27 cellular contexts compared by ENCODE assay signal in the genomic region with DNA sequence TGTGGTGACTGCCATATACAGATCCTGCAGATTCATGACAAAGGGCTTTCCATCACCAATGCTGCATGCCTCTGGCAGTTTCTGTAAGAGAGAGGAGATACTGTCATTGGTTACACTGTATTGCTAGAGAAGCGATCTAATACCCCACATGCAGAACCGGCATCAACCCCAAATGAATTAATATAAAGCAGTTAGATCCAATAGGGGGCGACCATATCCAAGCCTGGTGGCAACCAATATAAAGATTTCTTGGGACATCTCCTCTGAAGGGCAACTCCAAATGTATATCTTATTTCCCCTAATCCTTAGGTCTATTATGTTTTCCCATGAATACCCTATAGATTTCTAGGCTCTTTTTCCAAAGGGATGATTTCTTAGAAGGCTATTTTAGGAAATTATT. TPM values are rescaled to one million over a fixed set of nuclear protein-coding genes. Genes with fewer than 3 reads are reported as not detected.
DNase-seq lines count a peak whose midpoint lies in the region; ATAC-seq and TF ChIP-seq lines count a peak whose summit lies in the region.
"Had no signal": no experiment of that assay in that cellular context is flagged by ENCODE, and none has a peak within 500 bp of the region (broad histone marks: within the 10 kb centered on the region; RNA-seq: fewer than 3 reads in every experiment).

No MANE protein-coding gene starts in this region.

- ATAC-seq in right lobe of liver (no peak), HG02885 (IDR thresholded peaks at IDR 0.05; ENCODE audit: poor library complexity, unreplicated experiment) (no peak), GM18511 (IDR thresholded peaks at IDR 0.05; ENCODE audit: unreplicated experiment) (no peak)
- no peak for ATAC-seq in activated CD8-positive, alpha-beta T cell treated with anti-CD3 and anti-CD28 coated beads for 36 hours
- ATAC-seq: activated CD8-positive, alpha-beta memory T cell treated with anti-CD3 and anti-CD28 coated beads, Interleukin-2, amount 10 ng/mL, durations not matched to agents 7 days and 5 days; activated T-helper 17 cell treated with anti-CD3 and anti-CD28 coated beads, Interleukin-2, amount 50 U/mL, for 72 hours; esophagus mucosa had no signal

- no peak overlapping the region for H3K27ac ChIP-seq in GM23248
- H3K27ac ChIP-seq in brain microvascular endothelial cell: no peak overlapping the region
- H3K27ac ChIP-seq in right lobe of liver: no peak overlapping the region
- H3K27ac ChIP-seq: adrenal gland, cardiac muscle cell, sigmoid colon, suprapubic skin, vagina had no signal

- intact Hi-C loops in right lobe of liver (cut with DNase I): no loop called here
- intact Hi-C loops in activated CD8-positive, alpha-beta T cell treated with anti-CD3 and anti-CD28 coated beads for 36 hours (cut with micrococcal nuclease): no loop called here
- intact Hi-C loops in Caco-2 (cut with micrococcal nuclease; ENCODE audit: unreplicated experiment): no loop called here

- H2AFZ ChIP-seq in GM23248: no peak overlapping the region

- WGBS in GM23248 (ENCODE audit: low coverage in 1 of 2, low lambda C conversion rate in 2 of 2, missing lambda C conversion rate in 2 of 2), 2 experiments: 79 to 92% methylated on average over 3 of the region's 3 CpGs
- 75% methylated on average over 2 of the region's 3 CpGs for WGBS in right lobe of liver (ENCODE audit: insufficient coverage, low coverage, low lambda C conversion rate, missing lambda C conversion rate)

- no peak overlapping the region for H3K4me3 ChIP-seq in BE2C (ENCODE audit: low read depth, low read length)
- no peak overlapping the region for H3K4me3 ChIP-seq in GM23248
- no peak overlapping the region for H3K4me3 ChIP-seq in brain microvascular endothelial cell (ENCODE audit: low read depth, low read length)
- H3K4me3 ChIP-seq in right lobe of liver: no peak overlapping the region
- H3K4me3 ChIP-seq in Caco-2 (ENCODE audit: low read depth, low read length): no peak overlapping the region
- H3K4me3 ChIP-seq: adrenal gland, cardiac muscle cell, sigmoid colon, suprapubic skin, vagina had no signal

- peaks cover 6% of the 10 kb centered on the region for H3K36me3 ChIP-seq in BE2C
- no peaks in the 10 kb centered on the region; the same call in 1 of the 2 replicates for H3K36me3 ChIP-seq in GM23248 (ENCODE audit: low read depth)
- H3K36me3 ChIP-seq in brain microvascular endothelial cell (replicated peaks): peaks cover 3% of the 10 kb centered on the region
- H3K36me3 ChIP-seq in right lobe of liver: peaks cover 0 to 26% (median 0%) of the 10 kb centered on the region in 4 donors
- H3K36me3 ChIP-seq in Caco-2 (ENCODE audit: control insufficient read depth, insufficient read depth, low read length): peaks cover 4% of the 10 kb centered on the region; the same call in 1 of the 2 replicates

- in situ Hi-C loops in GM23248 (cut with MboI): no loop called here
- in situ Hi-C loops in brain microvascular endothelial cell (cut with HindIII; ENCODE audit: low pct_ligation_motif_present, low sequenced_read_pairs): no loop called here

- H3K36me3 Mint-ChIP-seq in activated CD8-positive, alpha-beta T cell treated with anti-CD3 and anti-CD28 coated beads for 36 hours (ENCODE audit: low read depth): peaks cover 20% of the 10 kb centered on the region
- no peaks in the 10 kb centered on the region for H3K36me3 Mint-ChIP-seq in Caco-2 (ENCODE audit: insufficient read depth, unreplicated experiment)

- no TSS peak for BruUV-seq in Caco-2 (replicated peaks; lab: Mats Ljungman, UMichigan)

- H3K79me2 ChIP-seq in GM23248 (ENCODE audit: insufficient read depth): no peaks in the 10 kb centered on the region

- no peaks in the 10 kb centered on the region for H3F3A ChIP-seq in GM23248 (ENCODE audit: insufficient read depth)

- no peaks in the 10 kb centered on the region for H3K27me3 Mint-ChIP-seq in activated CD8-positive, alpha-beta T cell treated with anti-CD3 and anti-CD28 coated beads for 36 hours
- no peaks in the 10 kb centered on the region for H3K27me3 Mint-ChIP-seq in Caco-2 (ENCODE audit: insufficient read depth, unreplicated experiment)
- H3K27me3 Mint-ChIP-seq: activated CD8-positive, alpha-beta memory T cell treated with anti-CD3 and anti-CD28 coated beads, Interleukin-2, amount 10 ng/mL, durations not matched to agents 7 days and 5 days; activated T-helper 17 cell treated with anti-CD3 and anti-CD28 coated beads, Interleukin-2, amount 50 U/mL, for 72 hours; CD4-positive, alpha-beta memory T cell; memory B cell had no signal

- no peaks in the 10 kb centered on the region for H3K4me1 Mint-ChIP-seq in activated CD8-positive, alpha-beta T cell treated with anti-CD3 and anti-CD28 coated beads for 36 hours (ENCODE audit: low read depth)
- peaks cover 35% of the 10 kb centered on the region for H3K4me1 Mint-ChIP-seq in Caco-2 (ENCODE audit: low read depth, unreplicated experiment)
- H3K4me1 Mint-ChIP-seq: activated CD8-positive, alpha-beta memory T cell treated with anti-CD3 and anti-CD28 coated beads, Interleukin-2, amount 10 ng/mL, durations not matched to agents 7 days and 5 days; activated T-helper 17 cell treated with anti-CD3 and anti-CD28 coated beads, Interleukin-2, amount 50 U/mL, for 72 hours; CD4-positive, alpha-beta memory T cell; nephron had no signal

- H3K4me1 ChIP-seq in BE2C (no peaks in the 10 kb centered on the region), GM23248 (ENCODE audit: insufficient read depth) (peaks cover 8% of the 10 kb centered on the region; the same call in 1 of the 2 replicates), right lobe of liver (peaks cover 0 to 21% (median 0%) of the 10 kb centered on the region in 4 donors), Caco-2 (peaks cover 27% of the 10 kb centered on the region)
- H3K4me1 ChIP-seq: adrenal gland, sigmoid colon, suprapubic skin had no signal

- POLR2A ChIA-PET in activated CD8-positive, alpha-beta T cell treated with anti-CD3 and anti-CD28 coated beads for 36 hours (lab: Charles Lee): no interaction called here
- POLR2A ChIA-PET in Caco-2 (lab: Charles Lee): no interaction called here

- TF ChIP-seq POLR2A in right lobe of liver (IDR thresholded peaks at IDR 0.05): no peak

- no peaks in the 10 kb centered on the region for H3K9me2 ChIP-seq in GM23248 (ENCODE audit: insufficient read depth)

- DNase-seq in BE2C (no peak), GM23248 (peak; percentile 17), brain microvascular endothelial cell (no peak), right lobe of liver (no peak), Caco-2 (no peak)
- no peak for DNase-seq in activated CD8-positive, alpha-beta T cell treated with anti-CD3 and anti-CD28 coated beads for 36 hours
- DNase-seq: activated CD4-positive, alpha-beta T cell treated with anti-CD3 and anti-CD28 coated beads for 4 hours; activated CD8-positive, alpha-beta memory T cell treated with anti-CD3 and anti-CD28 coated beads, Interleukin-2, amount 10 ng/mL, durations not matched to agents 7 days and 5 days; adrenal gland; CD4-positive, alpha-beta memory T cell; DND-41; effector CD4-positive, alpha-beta T cell; NCI-H1694 treated with DMSO at 0.1 percent for 48 hours; NCI-H748 treated with DMSO at 0.1 percent for 48 hours; SIG-M5; sigmoid colon; T-helper 1 cell had no signal

- CTCF ChIA-PET in activated CD8-positive, alpha-beta T cell treated with anti-CD3 and anti-CD28 coated beads for 36 hours (lab: Charles Lee): interaction anchor here (0.8 to 1.3 kb wide), 5 partner anchors 10 to 76 kb away, joined by 3 to 5 read pairs (median 3); no protein-coding TSS in a partner anchor
- CTCF ChIA-PET in Caco-2 (lab: Charles Lee): interaction anchor here (0.6 kb wide), 1 partner anchor 42 kb away, joined by 4 read pairs; no protein-coding TSS in a partner anchor

- H3K27me3 ChIP-seq in BE2C (no peaks in the 10 kb centered on the region), GM23248 (replicated peaks; ENCODE audit: insufficient read depth) (no peaks in the 10 kb centered on the region; the same call in 1 of the 2 replicates), brain microvascular endothelial cell (replicated peaks) (no peaks in the 10 kb centered on the region), right lobe of liver (no peaks in the 10 kb centered on the region), Caco-2 (replicated peaks; ENCODE audit: control insufficient read depth, insufficient read depth, low read length) (no peaks in the 10 kb centered on the region)
- H3K27me3 ChIP-seq: adrenal gland, cardiac muscle cell, sigmoid colon, suprapubic skin, vagina had no signal

- H3K4me3 Mint-ChIP-seq in activated CD8-positive, alpha-beta T cell treated with anti-CD3 and anti-CD28 coated beads for 36 hours: no peak overlapping the region
- no peak overlapping the region for H3K4me3 Mint-ChIP-seq in Caco-2 (ENCODE audit: unreplicated experiment)
- H3K4me3 Mint-ChIP-seq: activated CD8-positive, alpha-beta memory T cell treated with anti-CD3 and anti-CD28 coated beads, Interleukin-2, amount 10 ng/mL, durations not matched to agents 7 days and 5 days; activated T-helper 17 cell treated with anti-CD3 and anti-CD28 coated beads, Interleukin-2, amount 50 U/mL, for 72 hours; CD4-positive, alpha-beta memory T cell; memory B cell; nephron had no signal

- H3K9ac ChIP-seq in GM23248: no peak overlapping the region

- no peak overlapping the region for H3K4me2 ChIP-seq in GM23248 (ENCODE audit: unreplicated experiment)

- H4K20me1 ChIP-seq in GM23248 (ENCODE audit: insufficient read depth): 0 out of 2 replicates have a peak, but pooled peaks cover 5% of the 10 kb centered on the region

- H3K9me3 Mint-ChIP-seq in activated CD8-positive, alpha-beta T cell treated with anti-CD3 and anti-CD28 coated beads for 36 hours: no peaks in the 10 kb centered on the region
- H3K9me3 Mint-ChIP-seq in Caco-2 (ENCODE audit: unreplicated experiment): no peaks in the 10 kb centered on the region
- H3K9me3 Mint-ChIP-seq: activated T-helper 17 cell treated with anti-CD3 and anti-CD28 coated beads, Interleukin-2, amount 50 U/mL, for 72 hours; CD4-positive, alpha-beta memory T cell; memory B cell; nephron had no signal

- TF ChIP-seq CTCF in BE2C (IDR thresholded peaks at IDR 0.05; ENCODE audit: low read depth, low read length) (peak; percentile 16; the same call in 1 of the 2 replicates), brain microvascular endothelial cell (IDR thresholded peaks at IDR 0.05; ENCODE audit: low read depth, low read length, missing control alignments) (peak; percentile 39), right lobe of liver (IDR thresholded peaks at IDR 0.05) (peak in 3 of 4 donors; percentile 8 to 20 (median 13)), Caco-2 (IDR thresholded peaks at IDR 0.05; ENCODE audit: insufficient read depth in 1 of 2, low read depth in 1 of 2, low read length in 1 of 2, severe bottlenecking in 1 of 2, unreplicated experiment in 1 of 2) (no peak)
- no peak for TF ChIP-seq CTCF in activated CD8-positive, alpha-beta T cell treated with anti-CD3 and anti-CD28 coated beads for 36 hours (IDR thresholded peaks at IDR 0.05)

- no peak overlapping the region for H3K27ac Mint-ChIP-seq in activated CD8-positive, alpha-beta T cell treated with anti-CD3 and anti-CD28 coated beads for 36 hours
- H3K27ac Mint-ChIP-seq in Caco-2 (ENCODE audit: unreplicated experiment): no peak overlapping the region
- H3K27ac Mint-ChIP-seq: activated CD8-positive, alpha-beta memory T cell treated with anti-CD3 and anti-CD28 coated beads, Interleukin-2, amount 10 ng/mL, durations not matched to agents 7 days and 5 days; activated T-helper 17 cell treated with anti-CD3 and anti-CD28 coated beads, Interleukin-2, amount 50 U/mL, for 72 hours; CD4-positive, alpha-beta memory T cell; memory B cell; nephron had no signal

- no peaks in the 10 kb centered on the region for H3K9me3 ChIP-seq in BE2C
- no peaks in the 10 kb centered on the region for H3K9me3 ChIP-seq in GM23248 (ENCODE audit: low read depth)
- H3K9me3 ChIP-seq in right lobe of liver: no peaks in the 10 kb centered on the region
- H3K9me3 ChIP-seq in Caco-2: no peaks in the 10 kb centered on the region
- H3K9me3 ChIP-seq: adrenal gland, sigmoid colon, suprapubic skin, vagina had no signal

RNA-seq across cellular contexts. Expression of gene IHH, which starts 17.4 kb away (rescaled TPM):
- polyA plus RNA-seq in BE2C (2012; ENCODE audit: insufficient read depth, insufficient read length, low read depth): not detected
- not detected in 2 replicates for total RNA-seq in GM23248 (2014; rRNA removed; shearing (Covaris generic))
- not detected in 2 replicates for polyA plus RNA-seq in GM23248 (2016; fragmentation: Nextera tagmentation; extraction: Ambion mirVana)
- total RNA-seq in right lobe of liver (1 to 10 TPM in 3 of 6 experiments, under 1 TPM in 3; 0.42 to 3.9 (median 1.1) TPM), Caco-2 (2022) (19.0 and 22.6 TPM in 2 replicates)
- not detected for total RNA-seq in activated CD8-positive, alpha-beta T cell treated with anti-CD3 and anti-CD28 coated beads for 36 hours
- total RNA-seq: activated CD8-positive, alpha-beta memory T cell treated with anti-CD3 and anti-CD28 coated beads, Interleukin-2, amount 10 ng/mL, durations not matched to agents 7 days and 5 days; cardiac muscle cell; sigmoid colon; vagina had no signal
- polyA plus RNA-seq: AG04450; cardiac muscle cell; CD4-positive, alpha-beta memory T cell had no signal

RNA-seq across cellular contexts. Expression of gene CFAP65, which starts 36.8 kb away (rescaled TPM):
- 1.1 TPM for polyA plus RNA-seq in BE2C (2012; ENCODE audit: insufficient read depth, insufficient read length, low read depth)
- not detected in 2 replicates for total RNA-seq in GM23248 (2014; rRNA removed; shearing (Covaris generic))
- 0.08 TPM in 1 of 2 replicates, not detected in the other for polyA plus RNA-seq in GM23248 (2016; fragmentation: Nextera tagmentation; extraction: Ambion mirVana)
- total RNA-seq in right lobe of liver: not detected
- total RNA-seq in activated CD8-positive, alpha-beta T cell treated with anti-CD3 and anti-CD28 coated beads for 36 hours: not detected
- 0.34 and 0.77 TPM in 2 replicates for total RNA-seq in Caco-2 (2022)
- total RNA-seq: activated CD8-positive, alpha-beta memory T cell treated with anti-CD3 and anti-CD28 coated beads, Interleukin-2, amount 10 ng/mL, durations not matched to agents 7 days and 5 days; activated T-helper 17 cell treated with anti-CD3 and anti-CD28 coated beads, Interleukin-2, amount 50 U/mL, for 72 hours; CD4-positive, alpha-beta memory T cell; esophagus mucosa; sigmoid colon; suprapubic skin; vagina had no signal
- polyA plus RNA-seq: AG04450; CD4-positive, alpha-beta memory T cell had no signal

Comparison
In these comparisons a context has a peak if more than half of its experiments do, and no peak if none do; other contexts are left out.
1. CTCF ChIP-seq: peak in BE2C (single experiment), brain microvascular endothelial cell (single experiment) and right lobe of liver (3 of 4); none in activated CD8-positive, alpha-beta T cell treated with anti-CD3 and anti-CD28 coated beads for 36 hours (single experiment) and Caco-2 (0 of 2).